18 cellular contexts compared by ENCODE assay signal in genomic region chr3:58347984-58348383, GRCh38.
"Had no signal": no experiment of that assay in that cellular context is flagged by ENCODE, and none has a peak within 500 bp of the region (broad histone marks: within the 10 kb centered on the region; RNA-seq: fewer than 3 reads in every experiment).

No MANE protein-coding gene starts in this region.

- DNase-seq: activated CD4-positive, alpha-beta T cell treated with anti-CD3 and anti-CD28 coated beads for 48 hours; activated gamma-delta T cell; amygdala; body of pancreas; central memory CD4-positive, alpha-beta T cell; colonic mucosa; left lung; mesendoderm; occipital lobe; stomach; T-helper 2 cell had no signal

- H3K27ac ChIP-seq: body of pancreas, colonic mucosa, left lung, right atrium auricular region, stomach had no signal

- ATAC-seq: activated naive CD4-positive, alpha-beta T cell treated with anti-CD3 and anti-CD28 coated beads, Interleukin-2, amount 50 U/mL, for 72 hours; body of pancreas; esophagus mucosa; left lung had no signal

- H3K4me1 ChIP-seq: colonic mucosa had no signal

- H3K27ac Mint-ChIP-seq: activated naive CD4-positive, alpha-beta T cell treated with anti-CD3 and anti-CD28 coated beads, Interleukin-2, amount 50 U/mL, for 72 hours; nephron; progenitor cell of endocrine pancreas had no signal

- H3K9me3 ChIP-seq: body of pancreas, colonic mucosa, left lung, right atrium auricular region, stomach had no signal

- H3K27me3 Mint-ChIP-seq: progenitor cell of endocrine pancreas had no signal

- H3K4me3 ChIP-seq: body of pancreas, colonic mucosa, left lung, right atrium auricular region, smooth muscle cell, stomach had no signal

- FAIRE-seq: islet of Langerhans had no signal

- H3K9me3 Mint-ChIP-seq: activated naive CD4-positive, alpha-beta T cell treated with anti-CD3 and anti-CD28 coated beads, Interleukin-2, amount 50 U/mL, for 72 hours; nephron had no signal

- H3K4me3 Mint-ChIP-seq: nephron had no signal

- H3K36me3 ChIP-seq: colonic mucosa, left lung, right atrium auricular region had no signal
